In genomic region chr6:142933701-142934100, GRCh38 we compare ENCODE assay signal across 18 cellular contexts. TPM values are rescaled to one million over a fixed set of nuclear protein-coding genes. Genes with fewer than 3 reads are reported as not detected.
A peak's percentile ranks its signal among the peaks of the same experiment; 100 is the strongest.
DNase-seq lines count a peak whose midpoint lies in the region; ATAC-seq and TF ChIP-seq lines count a peak whose summit lies in the region.
"Had no signal": no experiment of that assay in that cellular context is flagged by ENCODE, and none has a peak within 500 bp of the region (broad histone marks: within the 10 kb centered on the region; RNA-seq: fewer than 3 reads in every experiment).

No MANE protein-coding gene starts in this region.

- H3K9me3 Mint-ChIP-seq in activated T-cell treated with anti-CD3 and anti-CD28 coated beads, Interleukin-2, amount 50 U/mL, for 24 hours: peaks cover 2% of the 10 kb centered on the region
- no peaks in the 10 kb centered on the region for H3K9me3 Mint-ChIP-seq in activated naive CD8-positive, alpha-beta T cell treated with anti-CD3 and anti-CD28 coated beads, Interleukin-2, amount 50 U/mL, for 24 hours
- no peaks in the 10 kb centered on the region for H3K9me3 Mint-ChIP-seq in stimulated activated effector memory CD8-positive, alpha-beta T cell treated with anti-CD3 and anti-CD28 coated beads, Interleukin-12 subunit alpha, Interleukin-12 subunit beta, amount 100 ng/mL, for 72 hours
- H3K9me3 Mint-ChIP-seq: CD14-positive monocyte, WTC11 had no signal

- no peak for DNase-seq in activated T-cell treated with anti-CD3 and anti-CD28 coated beads, Interleukin-2, amount 50 U/mL, for 24 hours
- DNase-seq in activated T-cell treated with anti-CD3 and anti-CD28 coated beads for 4 hours: no peak
- DNase-seq in activated naive CD8-positive, alpha-beta T cell treated with anti-CD3 and anti-CD28 coated beads, Interleukin-2, amount 50 U/mL, for 24 hours: no peak
- no peak for DNase-seq in stimulated activated effector memory CD8-positive, alpha-beta T cell treated with anti-CD3 and anti-CD28 coated beads, Interleukin-12 subunit alpha, Interleukin-12 subunit beta, amount 100 ng/mL, for 72 hours (ENCODE audit: low spot score in 2 of 2)
- DNase-seq in heart right ventricle: no peak
- no peak for DNase-seq in GM10266 (ENCODE audit: extremely low spot score)
- DNase-seq: DMS53, H7, mesenchymal stem cell, NCI-H1436 treated with DMSO at 0.1 percent for 48 hours, NCI-H774, nephron progenitor cell, SIG-M5 had no signal

- no peaks in the 10 kb centered on the region for H3K9me2 ChIP-seq in Loucy (replicated peaks; ENCODE audit: low read depth, low read length)

- H3K9ac ChIP-seq in Loucy (ENCODE audit: low read depth, low read length, poor library complexity, severe bottlenecking): peak overlapping the region; percentile 66

- ATAC-seq in activated naive CD8-positive, alpha-beta T cell treated with anti-CD3 and anti-CD28 coated beads, Interleukin-2, amount 50 U/mL, for 24 hours: no peak
- ATAC-seq in stimulated activated effector memory CD8-positive, alpha-beta T cell treated with anti-CD3 and anti-CD28 coated beads, Interleukin-12 subunit alpha, Interleukin-12 subunit beta, amount 100 ng/mL, for 72 hours: no peak
- ATAC-seq in heart right ventricle (no peak), GM19351 (IDR thresholded peaks at IDR 0.05; ENCODE audit: unreplicated experiment) (no peak)
- ATAC-seq: WTC11 had no signal

- peaks cover 60% of the 10 kb centered on the region for H3K36me3 Mint-ChIP-seq in activated T-cell treated with anti-CD3 and anti-CD28 coated beads, Interleukin-2, amount 50 U/mL, for 24 hours (ENCODE audit: low read depth)
- H3K36me3 Mint-ChIP-seq in activated naive CD8-positive, alpha-beta T cell treated with anti-CD3 and anti-CD28 coated beads, Interleukin-2, amount 50 U/mL, for 24 hours (ENCODE audit: low read depth): peaks cover 47% of the 10 kb centered on the region
- peaks cover 38% of the 10 kb centered on the region for H3K36me3 Mint-ChIP-seq in stimulated activated effector memory CD8-positive, alpha-beta T cell treated with anti-CD3 and anti-CD28 coated beads, Interleukin-12 subunit alpha, Interleukin-12 subunit beta, amount 100 ng/mL, for 72 hours
- H3K36me3 Mint-ChIP-seq: WTC11 had no signal

- intact Hi-C loops in heart right ventricle (cut with DNase I): loop anchor here in 1 of 10 donors (5.0 kb wide), 1 partner anchor 36 kb away; no protein-coding TSS in a partner anchor

- H3K27ac ChIP-seq in heart right ventricle: no peak overlapping the region
- H3K27ac ChIP-seq: epithelial cell of prostate had no signal

- H2AFZ ChIP-seq in Loucy (ENCODE audit: low read length): no peak overlapping the region

- peak overlapping the region; percentile 91 for H3K4me2 ChIP-seq in Loucy (ENCODE audit: low read depth, low read length, poor library complexity, severe bottlenecking)

- TF ChIP-seq CTCF in Loucy (conservative IDR thresholded peaks at IDR 0.05; ENCODE audit: low read length): no peak
- no peak for TF ChIP-seq CTCF in heart right ventricle (IDR thresholded peaks at IDR 0.05)
- TF ChIP-seq CTCF in GM10266 (IDR thresholded peaks at IDR 0.05; ENCODE audit: control insufficient read depth, insufficient read depth, low read depth, missing control alignments): no peak

- H3F3A ChIP-seq in Loucy (ENCODE audit: low read depth): no peaks in the 10 kb centered on the region

- H3K4me3 ChIP-seq in Loucy (ENCODE audit: low read length, poor library complexity, severe bottlenecking) (peak overlapping the region; percentile 66), heart right ventricle (no peak overlapping the region)

- no peaks in the 10 kb centered on the region for H3K27me3 Mint-ChIP-seq in activated T-cell treated with anti-CD3 and anti-CD28 coated beads, Interleukin-2, amount 50 U/mL, for 24 hours
- H3K27me3 Mint-ChIP-seq in activated naive CD8-positive, alpha-beta T cell treated with anti-CD3 and anti-CD28 coated beads, Interleukin-2, amount 50 U/mL, for 24 hours: no peaks in the 10 kb centered on the region

- H3K4me1 Mint-ChIP-seq in activated T-cell treated with anti-CD3 and anti-CD28 coated beads, Interleukin-2, amount 50 U/mL, for 24 hours (ENCODE audit: low read depth): peaks cover 95% of the 10 kb centered on the region
- peaks cover 96% of the 10 kb centered on the region for H3K4me1 Mint-ChIP-seq in activated naive CD8-positive, alpha-beta T cell treated with anti-CD3 and anti-CD28 coated beads, Interleukin-2, amount 50 U/mL, for 24 hours
- H3K4me1 Mint-ChIP-seq in stimulated activated effector memory CD8-positive, alpha-beta T cell treated with anti-CD3 and anti-CD28 coated beads, Interleukin-12 subunit alpha, Interleukin-12 subunit beta, amount 100 ng/mL, for 72 hours: peaks cover 79% of the 10 kb centered on the region

- H3K79me2 ChIP-seq in Loucy (ENCODE audit: insufficient read depth, low read length): peaks cover 100% of the 10 kb centered on the region

- H3K27me3 ChIP-seq in Loucy (ENCODE audit: insufficient read depth, low read length, poor library complexity, severe bottlenecking) (no peaks in the 10 kb centered on the region), heart right ventricle (no peaks in the 10 kb centered on the region)

- H3K27ac Mint-ChIP-seq in activated T-cell treated with anti-CD3 and anti-CD28 coated beads, Interleukin-2, amount 50 U/mL, for 24 hours: peak overlapping the region; percentile 96
- peak overlapping the region; percentile 79 for H3K27ac Mint-ChIP-seq in activated naive CD8-positive, alpha-beta T cell treated with anti-CD3 and anti-CD28 coated beads, Interleukin-2, amount 50 U/mL, for 24 hours
- H3K27ac Mint-ChIP-seq in stimulated activated effector memory CD8-positive, alpha-beta T cell treated with anti-CD3 and anti-CD28 coated beads, Interleukin-12 subunit alpha, Interleukin-12 subunit beta, amount 100 ng/mL, for 72 hours: peak overlapping the region; percentile 75
- H3K27ac Mint-ChIP-seq: CD14-positive monocyte, nephron progenitor cell, WTC11 had no signal

- no peaks in the 10 kb centered on the region for H3K36me3 ChIP-seq in Loucy (ENCODE audit: insufficient read depth, low read length)
- no peaks in the 10 kb centered on the region for H3K36me3 ChIP-seq in heart right ventricle

- H4K20me1 ChIP-seq in Loucy (ENCODE audit: insufficient read depth, low read length, poor library complexity, severe bottlenecking): peaks cover 21% of the 10 kb centered on the region

- H3K4me1 ChIP-seq in Loucy (ENCODE audit: insufficient read depth, low read length, poor library complexity, severe bottlenecking) (peaks cover 76% of the 10 kb centered on the region), heart right ventricle (peaks cover 4 to 62% (median 34%) of the 10 kb centered on the region in 9 donors)

- H3K9me3 ChIP-seq in Loucy (ENCODE audit: insufficient read depth, low read depth, low read length) (no peaks in the 10 kb centered on the region), heart right ventricle (peaks cover 0 to 3% (median 0%) of the 10 kb centered on the region in 11 donors)

- peak overlapping the region; percentile 30 for H3K4me3 Mint-ChIP-seq in activated T-cell treated with anti-CD3 and anti-CD28 coated beads, Interleukin-2, amount 50 U/mL, for 24 hours
- peak overlapping the region; percentile 74 for H3K4me3 Mint-ChIP-seq in activated naive CD8-positive, alpha-beta T cell treated with anti-CD3 and anti-CD28 coated beads, Interleukin-2, amount 50 U/mL, for 24 hours
- peak overlapping the region; percentile 69 for H3K4me3 Mint-ChIP-seq in stimulated activated effector memory CD8-positive, alpha-beta T cell treated with anti-CD3 and anti-CD28 coated beads, Interleukin-12 subunit alpha, Interleukin-12 subunit beta, amount 100 ng/mL, for 72 hours
- H3K4me3 Mint-ChIP-seq: CD14-positive monocyte, nephron progenitor cell, WTC11 had no signal

RNA-seq across cellular contexts. Expression of gene HIVEP2, which starts 11.3 kb away (rescaled TPM):
- total RNA-seq in heart right ventricle: 10 to 100 TPM; 10.3 to 31.6 (median 21.7) TPM
- 1 to 10 TPM; 2.1 to 2.9 TPM for polyA plus RNA-seq in heart right ventricle
